In genomic region chr20:56893206-56893605, GRCh38 we compare ENCODE assay signal across 14 cellular contexts.
DNase-seq lines count a peak whose midpoint lies in the region; ATAC-seq and TF ChIP-seq lines count a peak whose summit lies in the region.
"Had no signal": no experiment of that assay in that cellular context is flagged by ENCODE, and none has a peak within 500 bp of the region (broad histone marks: within the 10 kb centered on the region; RNA-seq: fewer than 3 reads in every experiment).

No MANE protein-coding gene starts in this region.

- ATAC-seq in activated naive CD8-positive, alpha-beta T cell treated with anti-CD3 and anti-CD28 coated beads, Interleukin-2, amount 50 U/mL, for 24 hours: no peak
- ATAC-seq in stimulated activated naive CD8-positive, alpha-beta T cell treated with anti-CD3 and anti-CD28 coated beads, Interleukin-15, amount 100 ng/mL, for 72 hours: peak; percentile 74
- ATAC-seq in GM21447 (IDR thresholded peaks at IDR 0.05; ENCODE audit: unreplicated experiment) (no peak), GM18511 (IDR thresholded peaks at IDR 0.05; ENCODE audit: unreplicated experiment) (no peak)
- ATAC-seq: body of pancreas had no signal

- CTCF ChIA-PET in MCF 10A (lab: Yijun Ruan, JAX): no interaction called here

- in situ Hi-C loops in T47D (cut with HindIII; ENCODE audit: low pct_unique_long_range_greater_than_20kb, low sequenced_read_pairs): no loop called here

- no peaks in the 10 kb centered on the region for H3K36me3 Mint-ChIP-seq in MCF 10A (ENCODE audit: insufficient read depth, unreplicated experiment)
- H3K36me3 Mint-ChIP-seq in activated naive CD8-positive, alpha-beta T cell treated with anti-CD3 and anti-CD28 coated beads, Interleukin-2, amount 50 U/mL, for 24 hours (ENCODE audit: low read depth): no peaks in the 10 kb centered on the region
- H3K36me3 Mint-ChIP-seq: type B pancreatic cell had no signal

- H3K4me3 Mint-ChIP-seq in MCF 10A (ENCODE audit: unreplicated experiment): no peak overlapping the region
- no peak overlapping the region for H3K4me3 Mint-ChIP-seq in activated naive CD8-positive, alpha-beta T cell treated with anti-CD3 and anti-CD28 coated beads, Interleukin-2, amount 50 U/mL, for 24 hours
- H3K4me3 Mint-ChIP-seq in stimulated activated naive CD8-positive, alpha-beta T cell treated with anti-CD3 and anti-CD28 coated beads, Interleukin-15, amount 100 ng/mL, for 72 hours: no peak overlapping the region
- H3K4me3 Mint-ChIP-seq: type B pancreatic cell had no signal

- H3K9me3 Mint-ChIP-seq in MCF 10A (ENCODE audit: unreplicated experiment): no peaks in the 10 kb centered on the region
- H3K9me3 Mint-ChIP-seq in activated naive CD8-positive, alpha-beta T cell treated with anti-CD3 and anti-CD28 coated beads, Interleukin-2, amount 50 U/mL, for 24 hours: peaks cover 4% of the 10 kb centered on the region
- no peaks in the 10 kb centered on the region for H3K9me3 Mint-ChIP-seq in stimulated activated naive CD8-positive, alpha-beta T cell treated with anti-CD3 and anti-CD28 coated beads, Interleukin-15, amount 100 ng/mL, for 72 hours
- H3K9me3 Mint-ChIP-seq: type B pancreatic cell had no signal

- TF ChIP-seq CTCF in MCF 10A (IDR thresholded peaks at IDR 0.05; ENCODE audit: unreplicated experiment): no peak

- H3K4me1 Mint-ChIP-seq in MCF 10A (ENCODE audit: insufficient read depth, unreplicated experiment): no peaks in the 10 kb centered on the region
- H3K4me1 Mint-ChIP-seq in activated naive CD8-positive, alpha-beta T cell treated with anti-CD3 and anti-CD28 coated beads, Interleukin-2, amount 50 U/mL, for 24 hours: no peaks in the 10 kb centered on the region
- H3K4me1 Mint-ChIP-seq in stimulated activated naive CD8-positive, alpha-beta T cell treated with anti-CD3 and anti-CD28 coated beads, Interleukin-15, amount 100 ng/mL, for 72 hours: peaks cover 5% of the 10 kb centered on the region

- POLR2A ChIA-PET in MCF 10A (lab: Yijun Ruan, JAX): no interaction called here

- intact Hi-C loops in MCF 10A (cut with micrococcal nuclease): no loop called here

- H3K27me3 Mint-ChIP-seq in MCF 10A (ENCODE audit: insufficient read depth, unreplicated experiment): no peaks in the 10 kb centered on the region
- H3K27me3 Mint-ChIP-seq in activated naive CD8-positive, alpha-beta T cell treated with anti-CD3 and anti-CD28 coated beads, Interleukin-2, amount 50 U/mL, for 24 hours: no peaks in the 10 kb centered on the region
- H3K27me3 Mint-ChIP-seq in stimulated activated naive CD8-positive, alpha-beta T cell treated with anti-CD3 and anti-CD28 coated beads, Interleukin-15, amount 100 ng/mL, for 72 hours: peaks cover 1% of the 10 kb centered on the region

- BruUV-seq in MCF 10A (replicated peaks; lab: Mats Ljungman, UMichigan): no TSS peak

- H3K27ac Mint-ChIP-seq in MCF 10A (ENCODE audit: low read depth, unreplicated experiment): no peak overlapping the region
- no peak overlapping the region for H3K27ac Mint-ChIP-seq in activated naive CD8-positive, alpha-beta T cell treated with anti-CD3 and anti-CD28 coated beads, Interleukin-2, amount 50 U/mL, for 24 hours
- H3K27ac Mint-ChIP-seq in stimulated activated naive CD8-positive, alpha-beta T cell treated with anti-CD3 and anti-CD28 coated beads, Interleukin-15, amount 100 ng/mL, for 72 hours: peak overlapping the region in 1 of 2 donors; percentile 44
- H3K27ac Mint-ChIP-seq: type B pancreatic cell had no signal

- DNase-seq in T47D (ENCODE audit: low read depth in 1 of 2, low spot score in 1 of 2) (peak; percentile 44 to 76), MCF 10A (ENCODE audit: unreplicated experiment) (no peak), RPMI7951 (ENCODE audit: low read depth) (peak; percentile 25), NCI-H2029 (lab: John Stamatoyannopoulos, UW) (no peak)
- peak; percentile 2 for DNase-seq in activated naive CD8-positive, alpha-beta T cell treated with anti-CD3 and anti-CD28 coated beads, Interleukin-2, amount 50 U/mL, for 24 hours
- peak in 1 of 2 donors; percentile 18 for DNase-seq in stimulated activated naive CD8-positive, alpha-beta T cell treated with anti-CD3 and anti-CD28 coated beads, Interleukin-15, amount 100 ng/mL, for 72 hours
- DNase-seq: DMS79, dorsolateral prefrontal cortex, NCI-H2081 treated with DMSO at 0.1 percent for 48 hours, NCI-H774 had no signal

Comparison
In these comparisons a context has a peak if more than half of its experiments do, and no peak if none do; other contexts are left out.
1. DNase-seq: peak in T47D (2 of 2), RPMI7951 (single experiment) and activated naive CD8-positive, alpha-beta T cell treated with anti-CD3 and anti-CD28 coated beads, Interleukin-2, amount 50 U/mL, for 24 hours (single experiment); none in MCF 10A (single experiment) and NCI-H2029 (single experiment).